Comparison of ENCODE assay signal across 12 cellular contexts in genomic region chr21:41894922-41895557, GRCh38. TPM values are rescaled to one million over a fixed set of nuclear protein-coding genes. Genes with fewer than 3 reads are reported as not detected.
DNase-seq lines count a peak whose midpoint lies in the region; ATAC-seq and TF ChIP-seq lines count a peak whose summit lies in the region.
"Had no signal": no experiment of that assay in that cellular context is flagged by ENCODE, and none has a peak within 500 bp of the region (broad histone marks: within the 10 kb centered on the region; RNA-seq: fewer than 3 reads in every experiment).

No MANE protein-coding gene starts in this region.

- no peak overlapping the region for H2AFZ ChIP-seq in osteoblast (ENCODE audit: low read length)

- no peak for TF ChIP-seq CTCF in osteoblast (IDR thresholded peaks at IDR 0.05; ENCODE audit: extremely low read depth, low read depth, low read length)

- peaks cover 4% of the 10 kb centered on the region for H3K36me3 ChIP-seq in osteoblast (ENCODE audit: insufficient read depth, low read length)

- peak overlapping the region; percentile 97 for H3K27ac ChIP-seq in osteoblast (ENCODE audit: low read depth, low read length)
- H3K27ac ChIP-seq: HL-60 had no signal

- no peaks in the 10 kb centered on the region for H4K20me1 ChIP-seq in osteoblast (ENCODE audit: insufficient read depth, low read length)

- no peaks in the 10 kb centered on the region for H3K79me2 ChIP-seq in osteoblast (ENCODE audit: insufficient read depth, low read length)

- H3K4me2 ChIP-seq in osteoblast (ENCODE audit: insufficient read depth, low read length): peak overlapping the region; percentile 83

- ATAC-seq in HG02938 (IDR thresholded peaks at IDR 0.05; ENCODE audit: unreplicated experiment) (no peak), GM21423 (IDR thresholded peaks at IDR 0.05; ENCODE audit: unreplicated experiment) (no peak)
- ATAC-seq: GM12878, left lobe of liver had no signal

- H3K4me1 ChIP-seq in osteoblast (ENCODE audit: insufficient read depth, low read length): peaks cover 26% of the 10 kb centered on the region

- no peak overlapping the region for H3K4me3 ChIP-seq in osteoblast (ENCODE audit: insufficient read depth, low read length)
- H3K4me3 ChIP-seq: GM12878 had no signal

- H3K9me3 ChIP-seq in osteoblast (ENCODE audit: low read depth, low read length): no peaks in the 10 kb centered on the region

- no peaks in the 10 kb centered on the region for H3K27me3 ChIP-seq in osteoblast (ENCODE audit: insufficient read depth, low read length)

- DNase-seq in EL: peak; percentile 84
- DNase-seq in OCI-M2 (lab: John Stamatoyannopoulos, UW; ENCODE audit: unreplicated experiment): peak; percentile 92
- DNase-seq in dermis blood vessel endothelial cell: peak; percentile 84
- DNase-seq in osteoblast (ENCODE audit: insufficient read length, low spot score, missing footprints): peak; percentile 91
- no peak for DNase-seq in SW 1271 (lab: John Stamatoyannopoulos, UW)
- no peak for DNase-seq in COR-L47 (lab: John Stamatoyannopoulos, UW)
- DNase-seq: NCI-H69 had no signal

RNA-seq across cellular contexts. Expression of gene PRDM15, which starts 15.9 kb away (rescaled TPM):
- total RNA-seq in dermis blood vessel endothelial cell (5.8 and 7.3 TPM in 2 replicates), osteoblast (7.2 and 8.8 TPM in 2 replicates)

RNA-seq across cellular contexts. Expression of gene C2CD2, which starts 58.8 kb away (rescaled TPM):
- total RNA-seq in dermis blood vessel endothelial cell (51.7 and 63.0 TPM in 2 replicates), osteoblast (33.9 and 40.9 TPM in 2 replicates)

Comparison
In these comparisons a context has a peak if more than half of its experiments do, and no peak if none do; other contexts are left out.
1. DNase-seq: peak in EL (single experiment), OCI-M2 (single experiment), dermis blood vessel endothelial cell (single experiment) and osteoblast (single experiment); none in SW 1271 (0 of 2) and COR-L47 (single experiment).